Comparison of ENCODE assay signal across 30 cellular contexts in the genomic region with DNA sequence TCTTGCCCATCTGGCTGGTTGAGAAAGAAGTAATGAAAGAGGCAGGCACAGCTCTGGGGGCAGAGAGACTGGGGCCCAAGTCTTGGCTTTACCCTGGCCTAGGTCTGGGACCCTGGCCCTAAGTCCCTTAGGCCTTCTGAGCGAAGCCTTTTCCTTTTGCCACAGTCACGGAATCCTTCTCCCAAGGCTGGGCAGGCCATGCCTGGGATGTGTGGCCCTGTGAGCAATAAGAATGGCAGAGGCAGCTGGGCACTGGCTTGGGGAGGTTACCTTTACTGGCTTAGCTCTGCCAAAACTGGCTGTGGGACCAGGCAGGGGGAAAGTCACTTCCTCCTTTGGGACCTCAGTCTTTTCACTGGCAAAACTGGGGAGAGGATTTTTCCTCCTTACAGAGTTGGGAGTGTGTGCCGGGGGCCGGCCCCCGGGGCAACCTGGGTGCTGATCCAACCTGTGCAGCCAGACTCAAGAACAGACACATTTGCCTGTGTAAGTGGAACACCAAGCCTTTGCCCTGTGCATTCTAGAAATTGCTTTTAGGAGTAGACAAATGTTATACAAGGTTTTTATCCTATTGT. TPM values are rescaled to one million over a fixed set of nuclear protein-coding genes. Genes with fewer than 3 reads are reported as not detected.
"Had no signal": no experiment of that assay in that cellular context is flagged by ENCODE, and none has a peak within 500 bp of the region (broad histone marks: within the 10 kb centered on the region; RNA-seq: fewer than 3 reads in every experiment).

No MANE protein-coding gene starts in this region.

- H2AFZ ChIP-seq: parathyroid adenoma had no signal

- H3K4me3 ChIP-seq: coronary artery, esophagus muscularis mucosa, heart right ventricle, lower lobe of right lung, prostate gland, smooth muscle cell, stomach, tibial artery, upper lobe of left lung, vagina had no signal

- H3K4me1 ChIP-seq: prostate gland had no signal

- H3K36me3 ChIP-seq: esophagus muscularis mucosa, heart right ventricle, lower lobe of right lung, neutrophil, prostate gland, stomach, tibial artery, vagina had no signal

- H3K4me2 ChIP-seq: smooth muscle cell had no signal

- H3K9ac ChIP-seq: parathyroid adenoma had no signal

- H3K27me3 ChIP-seq: upper lobe of left lung, vagina had no signal

- H3K79me2 ChIP-seq: parathyroid adenoma had no signal

- DNase-seq: dermis blood vessel endothelial cell; effector memory CD4-positive, alpha-beta T cell; foreskin keratinocyte; glutamatergic neuron; heart right ventricle; hippocampal formation; kidney glomerular epithelial cell; left colon; lower lobe of right lung; natural killer cell; stimulated activated CD4-positive, alpha-beta T cell treated with anti-CD3 and anti-CD28 coated beads, Interleukin-2, amount 100 ng/mL, for 24 hours; stimulated activated CD4-positive, alpha-beta T cell treated with anti-CD3 and anti-CD28 coated beads, Interleukin-4, amount 100 ng/mL, for 24 hours; stimulated activated naive CD4-positive, alpha-beta T cell treated with Interleukin-2 at 50 U/mL for 16 hours; stomach; tibial artery; upper lobe of left lung had no signal

- FAIRE-seq: endothelial cell of umbilical vein, islet of Langerhans had no signal

- H3K9me3 ChIP-seq: esophagus muscularis mucosa, heart right ventricle, lower lobe of right lung, neutrophil, prostate gland, stomach, upper lobe of left lung, vagina had no signal

- ATAC-seq: foreskin keratinocyte; heart right ventricle; left colon; left ventricle myocardium superior; lower lobe of right lung; natural killer cell; right cardiac atrium; stimulated activated effector memory CD8-positive, alpha-beta T cell treated with anti-CD3 and anti-CD28 coated beads, Interleukin-12 subunit alpha, Interleukin-12 subunit beta, amount 100 ng/mL, for 72 hours had no signal

- H3K27ac ChIP-seq: coronary artery, esophagus muscularis mucosa, foreskin keratinocyte, heart right ventricle, lower lobe of right lung, neutrophil, parathyroid adenoma, prostate gland, stomach, tibial artery, upper lobe of left lung, vagina had no signal

RNA-seq across cellular contexts. Expression of gene FOXF1, which starts 12.9 kb away (rescaled TPM):
- total RNA-seq: foreskin keratinocyte, natural killer cell, neural crest cell had no signal
- polyA plus RNA-seq: foreskin keratinocyte had no signal

RNA-seq across cellular contexts. Expression of gene FOXC2, which starts 43.4 kb away (rescaled TPM):
- total RNA-seq: foreskin keratinocyte, neural crest cell had no signal
- polyA plus RNA-seq: foreskin keratinocyte had no signal

RNA-seq across cellular contexts. Expression of gene FOXL1, which starts 55.1 kb away (rescaled TPM):
- total RNA-seq: subcutaneous adipose tissue had no signal
